In genomic region chr5:92887254-92887653, GRCh38 we compare ENCODE assay signal across 21 cellular contexts.
"Had no signal": no experiment of that assay in that cellular context is flagged by ENCODE, and none has a peak within 500 bp of the region (broad histone marks: within the 10 kb centered on the region; RNA-seq: fewer than 3 reads in every experiment).

No MANE protein-coding gene starts in this region.

- H3K4me3 Mint-ChIP-seq: immature natural killer cell; naive B cell; nephron; stimulated activated memory B cell treated with anti-CD40 and anti-IgM and Interleukin-4, amounts not matched to agents 10 μg/mL and 1 μg/mL and 100 μg/mL, for 72 hours; stimulated activated naive CD8-positive, alpha-beta T cell treated with anti-CD3 and anti-CD28 coated beads, Interleukin-15, Interleukin-2, amounts not matched to agents 100 ng/mL and 50 ng/mL, for 24 hours had no signal

- H3K36me3 Mint-ChIP-seq: immature natural killer cell; naive B cell; stimulated activated memory B cell treated with anti-CD40 and anti-IgM and Interleukin-4, amounts not matched to agents 10 μg/mL and 1 μg/mL and 100 μg/mL, for 72 hours had no signal

- H3K4me3 ChIP-seq: dorsolateral prefrontal cortex, gastroesophageal sphincter, left ventricle myocardium inferior, psoas muscle, spleen, tibial artery, upper lobe of left lung, uterus had no signal

- H3K27me3 Mint-ChIP-seq: naive B cell; stimulated activated memory B cell treated with anti-CD40 and anti-IgM and Interleukin-4, amounts not matched to agents 10 μg/mL and 1 μg/mL and 100 μg/mL, for 72 hours; stimulated activated naive CD8-positive, alpha-beta T cell treated with anti-CD3 and anti-CD28 coated beads, Interleukin-15, Interleukin-2, amounts not matched to agents 100 ng/mL and 50 ng/mL, for 24 hours had no signal

- DNase-seq: cortex of kidney; dorsolateral prefrontal cortex; effector CD8-positive, alpha-beta T cell; glutamatergic neuron; immature natural killer cell; left ventricle myocardium inferior; mesendoderm; naive B cell; psoas muscle; retina; spleen; stimulated activated CD4-positive, alpha-beta T cell treated with anti-CD3 and anti-CD28 coated beads, Interleukin-15, amount 100 ng/mL, for 24 hours; stimulated activated CD4-positive, alpha-beta T cell treated with anti-CD3 and anti-CD28 coated beads, Interleukin-1b, Interleukin-23, amount 100 ng/mL, for 48 hours; stimulated activated CD4-positive, alpha-beta T cell treated with anti-CD3 and anti-CD28 coated beads, Interleukin-4, amount 100 ng/mL, for 24 hours; tibial artery; upper lobe of left lung; uterus had no signal

- H3K27ac Mint-ChIP-seq: immature natural killer cell; naive B cell; stimulated activated memory B cell treated with anti-CD40 and anti-IgM and Interleukin-4, amounts not matched to agents 10 μg/mL and 1 μg/mL and 100 μg/mL, for 72 hours; stimulated activated naive CD8-positive, alpha-beta T cell treated with anti-CD3 and anti-CD28 coated beads, Interleukin-15, Interleukin-2, amounts not matched to agents 100 ng/mL and 50 ng/mL, for 24 hours had no signal

- H3K4me1 Mint-ChIP-seq: immature natural killer cell; naive B cell; stimulated activated memory B cell treated with anti-CD40 and anti-IgM and Interleukin-4, amounts not matched to agents 10 μg/mL and 1 μg/mL and 100 μg/mL, for 72 hours had no signal
